ENCODE assay signal across 3 cellular contexts in genomic region chr1:120433831-120434230, GRCh38. TPM values are rescaled to one million over a fixed set of nuclear protein-coding genes. Genes with fewer than 3 reads are reported as not detected.
DNase-seq lines count a peak whose midpoint lies in the region; ATAC-seq, FAIRE-seq and TF ChIP-seq lines count a peak whose summit lies in the region.
"Not testable (repeated sequence)": the region's sequence is repeated elsewhere in the genome, so short reads cannot be mapped to it uniquely, and the experiment has no call there.

No MANE protein-coding gene starts in this region.

- TF ChIP-seq CTCF in kidney (IDR thresholded peaks at IDR 0.05; ENCODE audit: borderline replicate concordance, extremely low read depth, insufficient read depth): not testable (repeated sequence)

- H3K4me1 ChIP-seq in kidney (ENCODE audit: control insufficient read depth in 1 of 2, insufficient read depth in 1 of 2, low read depth in 1 of 2, low read length in 2 of 2): not testable (repeated sequence)

- H3K4me3 ChIP-seq in kidney (ENCODE audit: low read length in 2 of 2): not testable (repeated sequence)

- FAIRE-seq in kidney (lab: Jason Lieb, UNC): not testable (repeated sequence)

- not testable (repeated sequence) for H3K9ac ChIP-seq in kidney (ENCODE audit: low read length in 2 of 2)

- H3K27ac ChIP-seq in kidney (ENCODE audit: low read depth in 2 of 2, low read length in 2 of 2): not testable (repeated sequence)

- ATAC-seq in Right ventricle myocardium superior (ENCODE audit: poor library complexity); left ventricle myocardium superior: not testable (repeated sequence)

- not testable (repeated sequence) for H3K36me3 ChIP-seq in kidney (ENCODE audit: control insufficient read depth in 1 of 2, insufficient read depth in 2 of 2, low read length in 2 of 2)

- intact Hi-C loops in Right ventricle myocardium superior (cut with DNase I); left ventricle myocardium superior (cut with micrococcal nuclease); kidney (cut with DNase I): not testable (repeated sequence)

- DNase-seq in Right ventricle myocardium superior (peak; percentile 38), left ventricle myocardium superior (peak; percentile 23), kidney (peak; percentile 43)

- H3K9me3 ChIP-seq in kidney (ENCODE audit: control insufficient read depth in 1 of 2, low read length in 2 of 2): not testable (repeated sequence)

RNA-seq across cellular contexts. Expression of gene NBPF8, which starts 19.0 kb away (rescaled TPM):
- total RNA-seq in Right ventricle myocardium superior (1.00 TPM), left ventricle myocardium superior (1.3 TPM), kidney (7.9 TPM)
- 2.4 TPM for polyA plus RNA-seq in kidney (ENCODE audit: insufficient read depth, low read depth, low replicate concordance)
